Comparison of ENCODE assay signal across 7 cellular contexts in genomic region chr2:219206442-219207253, GRCh38.
A peak's percentile ranks its signal among the peaks of the same experiment; 100 is the strongest.
DNase-seq lines count a peak whose midpoint lies in the region; ATAC-seq and TF ChIP-seq lines count a peak whose summit lies in the region.

A gene with protein sequence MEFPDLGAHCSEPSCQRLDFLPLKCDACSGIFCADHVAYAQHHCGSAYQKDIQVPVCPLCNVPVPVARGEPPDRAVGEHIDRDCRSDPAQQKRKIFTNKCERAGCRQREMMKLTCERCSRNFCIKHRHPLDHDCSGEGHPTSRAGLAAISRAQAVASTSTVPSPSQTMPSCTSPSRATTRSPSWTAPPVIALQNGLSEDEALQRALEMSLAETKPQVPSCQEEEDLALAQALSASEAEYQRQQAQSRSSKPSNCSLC (plus strand): TSS chr2:219206782. CDS start chr2:219206988, 206 bp downstream.

- peak; percentile 91 to 92 for DNase-seq in NCI-H2081 (lab: John Stamatoyannopoulos, UW)
- peak; percentile 94 for DNase-seq in T-helper 9 cell
- peak; percentile 74 for DNase-seq in astrocyte of the cerebellum (ENCODE audit: low read depth)
- peak; percentile 98 for DNase-seq in hepatic stellate cell (ENCODE audit: low spot score)
- peak; percentile 54 for DNase-seq in retinal pigment epithelial cell (ENCODE audit: low read depth)

- H3K4me3 ChIP-seq in astrocyte of the cerebellum (ENCODE audit: low read depth, low read length) (peak within 1 kb of the TSS; percentile 64), retinal pigment epithelial cell (ENCODE audit: low read length) (peak within 1 kb of the TSS; percentile 79)

- TF ChIP-seq CTCF in astrocyte of the cerebellum (IDR thresholded peaks at IDR 0.05; ENCODE audit: low read depth, low read length, missing control alignments): no peak
- TF ChIP-seq CTCF in retinal pigment epithelial cell (conservative IDR thresholded peaks at IDR 0.05; ENCODE audit: low read depth, low read length): no peak

- ATAC-seq in GM18517 (IDR thresholded peaks at IDR 0.05; ENCODE audit: unreplicated experiment): peak; percentile 89
- peak; percentile 96 for ATAC-seq in HG03039 (IDR thresholded peaks at IDR 0.05; ENCODE audit: unreplicated experiment)

- in situ Hi-C loops in astrocyte of the cerebellum (cut with HindIII; ENCODE audit: low sequenced_read_pairs): no loop called here

Comparison
In these comparisons a context has a peak if more than half of its experiments do, and no peak if none do; other contexts are left out.
1. Peak in every context shown above with its lines: DNase-seq, ATAC-seq and H3K4me3 ChIP-seq.